Comparison of ENCODE assay signal across 1 cellular context in genomic region chr9:9893837-9894236, GRCh38.
TF ChIP-seq lines count a peak whose summit lies in the region.

No MANE protein-coding gene starts in this region.

TF ChIP-seq in H1, 55 proteins besides CTCF, POLR2A, EP300 and RAD21 (continued from another document):
- TF ChIP-seq HDAC2 (IDR thresholded peaks at IDR 0.05; ENCODE audit: borderline replicate concordance in 1 of 2, low read depth in 2 of 2, low read length in 2 of 2) (no peak), KDM4A (IDR thresholded peaks at IDR 0.05; ENCODE audit: low read depth, low read length, severe bottlenecking) (no peak), RXRA (IDR thresholded peaks at IDR 0.05; ENCODE audit: insufficient read depth, low read depth, low read length) (no peak)
